Comparison of ENCODE assay signal across 9 cellular contexts in genomic region chr10:15859531-15859864, GRCh38. TPM values are rescaled to one million over a fixed set of nuclear protein-coding genes. Genes with fewer than 3 reads are reported as not detected.
DNase-seq lines count a peak whose midpoint lies in the region; ATAC-seq and TF ChIP-seq lines count a peak whose summit lies in the region.
"Had no signal": no experiment of that assay in that cellular context is flagged by ENCODE, and none has a peak within 500 bp of the region (broad histone marks: within the 10 kb centered on the region; RNA-seq: fewer than 3 reads in every experiment).

No MANE protein-coding gene starts in this region.

- H3K56ac ChIP-seq in IMR-90 (ENCODE audit: extremely low read depth, insufficient read depth, low read length), result no peak overlapping the region

- no peak for TF ChIP-seq POLR2A in IMR-90 (IDR thresholded peaks at IDR 0.05; ENCODE audit: low read depth, low read length)

- H3K9me3 ChIP-seq in AG04450 (ENCODE audit: control insufficient read depth, insufficient read depth, low read length) (no peaks in the 10 kb centered on the region; the same call in 1 of the 2 replicates), IMR-90 (ENCODE audit: control insufficient read depth, insufficient read depth, low read length) (no peaks in the 10 kb centered on the region)

- H2BK15ac ChIP-seq in IMR-90 (ENCODE audit: low read depth, low read length), result no peak overlapping the region

- no peaks in the 10 kb centered on the region for H3K4me1 ChIP-seq in IMR-90 (ENCODE audit: control insufficient read depth, insufficient read depth, low read length)

- peaks cover 0 to 6% (median 1%) of the 10 kb centered on the region in 7 donors for H3K9me3 Mint-ChIP-seq in naive B cell

- H3K27me3 Mint-ChIP-seq in naive B cell, result peaks cover 8 to 12% (median 12%) of the 10 kb centered on the region in 3 donors

- TF ChIP-seq CTCF in AG04450 (IDR thresholded peaks at IDR 0.05; ENCODE audit: low read depth, low read length) (no peak), IMR-90 (conservative IDR thresholded peaks at IDR 0.05; ENCODE audit: low read depth, low read length) (no peak), choroid plexus epithelial cell (conservative IDR thresholded peaks at IDR 0.05; ENCODE audit: low read depth, low read length) (no peak)

- peaks cover 5% of the 10 kb centered on the region; the same call in 1 of the 2 replicates for H4K20me1 ChIP-seq in IMR-90 (ENCODE audit: insufficient read depth, low read length)

- no peak overlapping the region for H3K18ac ChIP-seq in IMR-90 (ENCODE audit: low read depth, low read length)

- peaks cover 5 to 29% of the 10 kb centered on the region in 2 experiments; a peak in 2 of 4 replicates for H3K79me1 ChIP-seq in IMR-90 (ENCODE audit: low read depth in 1 of 2, low read length in 2 of 2)

- dilution Hi-C loops in IMR-90 (cut with HindIII; ENCODE audit: low sequenced_read_pairs, unreplicated experiment), result no loop called here

- H3K27me3 ChIP-seq in AG04450 (ENCODE audit: control insufficient read depth, insufficient read depth, low read length) (no peaks in the 10 kb centered on the region), IMR-90 (ENCODE audit: control insufficient read depth, insufficient read depth, low read length) (no peaks in the 10 kb centered on the region)

- H3K4me2 ChIP-seq in IMR-90 (ENCODE audit: low read depth, low read length), result peak overlapping the region; percentile 92

- POLR2A ChIA-PET in AG04450 (lab: Yijun Ruan, JAX) (no interaction called here), IMR-90 (lab: Charles Lee; ENCODE audit: unreplicated experiment) (no interaction called here)

- DNase-seq in AG04450 (ENCODE audit: low read depth, low spot score), result no peak
- DNase-seq in IMR-90, result no peak
- DNase-seq in choroid plexus epithelial cell (ENCODE audit: low read depth), result no peak
- DNase-seq in naive B cell, result no peak
- DNase-seq in head of caudate nucleus, result no peak
- DNase-seq in NCI-H446 (lab: John Stamatoyannopoulos, UW), result no peak
- DNase-seq: NCI-H748 treated with DMSO at 0.1 percent for 48 hours had no signal

- no peaks in the 10 kb centered on the region; the same call in 1 of the 2 replicates for H3K9me1 ChIP-seq in IMR-90 (ENCODE audit: insufficient read depth, low read length)

- H3K4me1 Mint-ChIP-seq in naive B cell, result peaks cover 34 to 42% (median 41%) of the 10 kb centered on the region in 3 donors

- peak overlapping the region; percentile 27 to 98 (median 94) for H3K27ac Mint-ChIP-seq in naive B cell

- peak overlapping the region; percentile 32 for H4K5ac ChIP-seq in IMR-90 (ENCODE audit: low read depth, low read length)

- H4K8ac ChIP-seq in IMR-90 (ENCODE audit: low read depth in 2 of 2, low read length in 2 of 2), result peak overlapping the region; percentile 77 to 100; a peak in 2 of 4 replicates

- H3K4me3 Mint-ChIP-seq in naive B cell, result peak overlapping the region; percentile 95 to 100 (median 99)

- no peak overlapping the region for H2BK20ac ChIP-seq in IMR-90 (ENCODE audit: low read depth, low read length)

- intact Hi-C loops in IMR-90 (cut with micrococcal nuclease), result no loop called here
- intact Hi-C loops in head of caudate nucleus (cut with DNase I), result no loop called here

- no peak overlapping the region for H2BK120ac ChIP-seq in IMR-90 (ENCODE audit: low read depth, low read length)

- peak overlapping the region; percentile 92 for H2AFZ ChIP-seq in IMR-90 (replicated peaks; ENCODE audit: low read length, poor library complexity)

- CTCF ChIA-PET in AG04450 (lab: Charles Lee) (interaction anchor here (1.1 to 2.1 kb wide), 2 partner anchors 43 kb away, joined by 3 to 9 read pairs; no protein-coding TSS in a partner anchor), IMR-90 (lab: Yijun Ruan, JAX) (interaction anchor here (1.3 kb wide), 1 partner anchor 19 kb away, joined by 3 read pairs; no protein-coding TSS in a partner anchor)

- BruUV-seq in IMR-90 (replicated peaks; lab: Mats Ljungman, UMichigan), result no TSS peak

- H2BK5ac ChIP-seq in IMR-90 (ENCODE audit: low read depth, low read length, poor library complexity, severe bottlenecking), result no peak overlapping the region

- ATAC-seq in IMR-90 (ENCODE audit: low read depth) (no peak), naive B cell (ENCODE audit: low read depth in 2 of 2) (no peak), esophagus mucosa (no peak), HG02970 (IDR thresholded peaks at IDR 0.05; ENCODE audit: low FRiP score, unreplicated experiment) (no peak)

- peak overlapping the region; percentile 3; the same call in 1 of the 2 replicates for H3K23ac ChIP-seq in IMR-90 (ENCODE audit: low read depth, low read length)

- TF ChIP-seq RAD21 in IMR-90 (IDR thresholded peaks at IDR 0.05; ENCODE audit: low read length), result no peak

- peak overlapping the region; percentile 67 for H3K14ac ChIP-seq in IMR-90 (replicated peaks; ENCODE audit: low read depth, low read length)

- H3K4me3 ChIP-seq in AG04450 (ENCODE audit: low read depth, low read length) (peak overlapping the region; percentile 91), IMR-90 (ENCODE audit: insufficient read depth, low read depth, low read length) (peak overlapping the region; percentile 89), choroid plexus epithelial cell (ENCODE audit: low read depth, low read length) (peak overlapping the region; percentile 77)

- in situ Hi-C loops in IMR-90 (cut with MboI; ENCODE audit: low sequenced_read_pairs), result no loop called here

- no peak overlapping the region for H4K91ac ChIP-seq in IMR-90 (ENCODE audit: insufficient read depth, low read depth, low read length)

- peak overlapping the region; percentile 69; the same call in 1 of the 2 replicates for H3K4ac ChIP-seq in IMR-90 (ENCODE audit: low read depth, low read length)

- WGBS in IMR-90 (ENCODE audit: extremely low coverage in 2 of 2, insufficient read length in 1 of 2), 2 experiments, result no CpG with 5 or more reads among the region's 7 CpGs

- H3K9ac ChIP-seq in IMR-90 (ENCODE audit: low read depth, low read length), result peak overlapping the region; percentile 90

- H2AK5ac ChIP-seq in IMR-90 (ENCODE audit: low read depth, low read length), result no peak overlapping the region

- no peak overlapping the region for H3K27ac ChIP-seq in AG04450 (ENCODE audit: low read depth, low read length)
- peak overlapping the region; percentile 75; the same call in 1 of the 2 replicates for H3K27ac ChIP-seq in IMR-90 (ENCODE audit: insufficient read depth, low read length)

- H2AK9ac ChIP-seq in IMR-90 (replicated peaks; ENCODE audit: low read depth, low read length, poor library complexity), result peak overlapping the region; percentile 86

- peaks cover 4 to 10% of the 10 kb centered on the region in 2 donors for H3K36me3 Mint-ChIP-seq in naive B cell

- H3K36me3 ChIP-seq in IMR-90 (ENCODE audit: control insufficient read depth, insufficient read depth, low read length), result no peaks in the 10 kb centered on the region

TF ChIP-seq in IMR-90, 13 proteins besides CTCF, POLR2A, EP300 and RAD21:
- TF ChIP-seq, protein P1, sequence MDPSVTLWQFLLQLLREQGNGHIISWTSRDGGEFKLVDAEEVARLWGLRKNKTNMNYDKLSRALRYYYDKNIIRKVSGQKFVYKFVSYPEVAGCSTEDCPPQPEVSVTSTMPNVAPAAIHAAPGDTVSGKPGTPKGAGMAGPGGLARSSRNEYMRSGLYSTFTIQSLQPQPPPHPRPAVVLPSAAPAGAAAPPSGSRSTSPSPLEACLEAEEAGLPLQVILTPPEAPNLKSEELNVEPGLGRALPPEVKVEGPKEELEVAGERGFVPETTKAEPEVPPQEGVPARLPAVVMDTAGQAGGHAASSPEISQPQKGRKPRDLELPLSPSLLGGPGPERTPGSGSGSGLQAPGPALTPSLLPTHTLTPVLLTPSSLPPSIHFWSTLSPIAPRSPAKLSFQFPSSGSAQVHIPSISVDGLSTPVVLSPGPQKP (IDR thresholded peaks at IDR 0.05; ENCODE audit: borderline replicate concordance, low read depth, low read length), result no peak
- TF ChIP-seq SMC3 (IDR thresholded peaks at IDR 0.05; ENCODE audit: low read depth, low read length), result no peak
- TF ChIP-seq CHD1 (IDR thresholded peaks at IDR 0.05; ENCODE audit: low read depth, low read length), result no peak
TF ChIP-seq in IMR-90: peak in this region for 0.

RNA-seq across cellular contexts. Expression of gene MINDY3, which starts 0.8 kb away (rescaled TPM):
- 19.4 and 28.7 TPM in 2 replicates for polyA plus RNA-seq in AG04450 (2011; rRNA removed)
- polyA minus RNA-seq in AG04450 (2011; rRNA and poly(A)+ RNA removed), result 11.6 and 21.4 TPM in 2 replicates
- total RNA-seq in IMR-90 (2012; rRNA removed), result 14.5 and 26.4 TPM in 2 replicates
- polyA plus RNA-seq in IMR-90 (2012; rRNA removed), result 10.1 and 13.9 TPM in 2 replicates
- polyA plus RNA-seq in IMR-90 (2012; cell fraction: cytosol; rRNA removed), result 1.9 and 3.4 TPM in 2 replicates
- polyA plus RNA-seq in IMR-90 (2012; cell fraction: nucleus; rRNA removed; ENCODE audit: low replicate concordance), result 4.8 and 31.2 TPM in 2 replicates
- polyA plus RNA-seq in naive B cell (ENCODE audit: low read depth in 6 of 6), result 1 to 10 TPM; 2.8 to 8.3 (median 7.1) TPM
- total RNA-seq in esophagus mucosa, result 15.3 TPM
